Comparison of ENCODE assay signal across 1 cellular context in genomic region chr6:24969343-24969860, GRCh38.
TF ChIP-seq lines count a peak whose summit lies in the region.

No MANE protein-coding gene starts in this region.

TF ChIP-seq in H1, 55 proteins besides CTCF, POLR2A, EP300 and RAD21:
- TF ChIP-seq NRF1 (IDR thresholded peaks at IDR 0.05; ENCODE audit: low read depth, low read length) (no peak), KDM4A (IDR thresholded peaks at IDR 0.05; ENCODE audit: low read depth, low read length, severe bottlenecking) (no peak), MAFK (IDR thresholded peaks at IDR 0.05; ENCODE audit: low read depth, low read length) (0 out of 2 replicates have a peak, but pooled peaks have one; percentile 20), RXRA (IDR thresholded peaks at IDR 0.05; ENCODE audit: insufficient read depth, low read depth, low read length) (no peak)
